In genomic region chr2:36507408-36507812, GRCh38 we compare ENCODE assay signal across 8 cellular contexts.
DNase-seq lines count a peak whose midpoint lies in the region; ATAC-seq, FAIRE-seq and TF ChIP-seq lines count a peak whose summit lies in the region.

No MANE protein-coding gene starts in this region.

- H3K4me1 Mint-ChIP-seq in astrocyte (ENCODE audit: low read depth, unreplicated experiment): peaks cover 4% of the 10 kb centered on the region

- DNase-seq in NT2/D1 (ENCODE audit: low read depth, low spot score) (peak; percentile 86), astrocyte (ENCODE audit: low read depth) (no peak), iPS DF 6.9 (ENCODE audit: low read depth, low spot score) (peak; percentile 76), OCI-M2 (lab: John Stamatoyannopoulos, UW; ENCODE audit: unreplicated experiment) (no peak)
- DNase-seq in stimulated activated CD4-positive, alpha-beta T cell treated with anti-CD3 and anti-CD28 coated beads, Interleukin-1b, Interleukin-23, amount 100 ng/mL, for 24 hours (ENCODE audit: low read depth in 4 of 4, low spot score in 1 of 4): peak in 3 of 4 experiments; percentile 2 to 8 (median 5)

- H3K36me3 ChIP-seq in NT2/D1 (ENCODE audit: insufficient read depth, insufficient read length, low read length) (peaks cover 41% of the 10 kb centered on the region), astrocyte (ENCODE audit: insufficient read depth, low read length) (peaks cover 53% of the 10 kb centered on the region), iPS DF 6.9 (ENCODE audit: control insufficient read depth, insufficient read depth, low read length) (peaks cover 3% of the 10 kb centered on the region; the same call in 1 of the 2 replicates)

- H3K4me3 Mint-ChIP-seq in astrocyte (ENCODE audit: unreplicated experiment): no peak overlapping the region

- no peaks in the 10 kb centered on the region for H3K27me3 ChIP-seq in NT2/D1 (ENCODE audit: insufficient read depth, insufficient read length)
- H3K27me3 ChIP-seq in astrocyte (ENCODE audit: insufficient read depth, low read length): no peaks in the 10 kb centered on the region
- H3K27me3 ChIP-seq in iPS DF 6.9 (ENCODE audit: control insufficient read depth, insufficient read depth, low read length): no peaks in the 10 kb centered on the region

- FAIRE-seq in G401.6 (lab: Jason Lieb, UNC): peak; percentile 93
- FAIRE-seq in astrocyte (lab: Jason Lieb, UNC): peak; percentile 52

- peak; percentile 84 for TF ChIP-seq CTCF in astrocyte (IDR thresholded peaks at IDR 0.05; ENCODE audit: insufficient read depth, low read depth, low read length)

- peaks cover 5% of the 10 kb centered on the region for H4K20me1 ChIP-seq in astrocyte (ENCODE audit: insufficient read depth, low read length)

- H2AFZ ChIP-seq in astrocyte (ENCODE audit: low read depth, low read length): no peak overlapping the region

- H3K4me3 ChIP-seq in NT2/D1 (ENCODE audit: insufficient read length, low read depth) (no peak overlapping the region), astrocyte (ENCODE audit: insufficient read depth, low read depth, low read length) (no peak overlapping the region), iPS DF 6.9 (ENCODE audit: low read length) (no peak overlapping the region)

- H3K27ac ChIP-seq in astrocyte (ENCODE audit: low read depth, low read length): no peak overlapping the region
- H3K27ac ChIP-seq in iPS DF 6.9 (ENCODE audit: low read length): no peak overlapping the region

- H3K9me3 ChIP-seq in NT2/D1 (ENCODE audit: insufficient read depth, low read length) (no peaks in the 10 kb centered on the region), astrocyte (ENCODE audit: insufficient read depth, low read depth, low read length) (no peaks in the 10 kb centered on the region), iPS DF 6.9 (ENCODE audit: control insufficient read depth, insufficient read depth, low read length) (no peaks in the 10 kb centered on the region)

- no peaks in the 10 kb centered on the region for H3K27me3 Mint-ChIP-seq in astrocyte (ENCODE audit: low read depth, unreplicated experiment)

- no peak overlapping the region for H3K27ac Mint-ChIP-seq in astrocyte (ENCODE audit: unreplicated experiment)

- H3K9ac ChIP-seq in NT2/D1 (ENCODE audit: insufficient read length, low read depth) (no peak overlapping the region), astrocyte (ENCODE audit: low read length) (no peak overlapping the region)

- no peaks in the 10 kb centered on the region for H3K9me3 Mint-ChIP-seq in astrocyte (ENCODE audit: unreplicated experiment)

- H3K36me3 Mint-ChIP-seq in astrocyte (ENCODE audit: low read depth, unreplicated experiment): peaks cover 5% of the 10 kb centered on the region

- no peaks in the 10 kb centered on the region for H3K4me1 ChIP-seq in NT2/D1 (ENCODE audit: insufficient read depth, insufficient read length)
- no peaks in the 10 kb centered on the region for H3K4me1 ChIP-seq in astrocyte (ENCODE audit: insufficient read depth, low read length)
- H3K4me1 ChIP-seq in iPS DF 6.9 (ENCODE audit: control insufficient read depth, insufficient read depth, low read length): no peaks in the 10 kb centered on the region

- peak; percentile 72 for ATAC-seq in GM19468 (IDR thresholded peaks at IDR 0.05; ENCODE audit: extremely low read depth, unreplicated experiment)
- peak; percentile 82 for ATAC-seq in HG03460 (IDR thresholded peaks at IDR 0.05; ENCODE audit: unreplicated experiment)

- no peak overlapping the region for H3K4me2 ChIP-seq in astrocyte (ENCODE audit: low read length)

- peaks cover 13% of the 10 kb centered on the region for H3K79me2 ChIP-seq in astrocyte (ENCODE audit: insufficient read depth, low read length)

Comparison
In these comparisons a context has a peak if more than half of its experiments do, and no peak if none do; other contexts are left out.
1. DNase-seq: peak in NT2/D1 (single experiment), iPS DF 6.9 (single experiment) and stimulated activated CD4-positive, alpha-beta T cell treated with anti-CD3 and anti-CD28 coated beads, Interleukin-1b, Interleukin-23, amount 100 ng/mL, for 24 hours (3 of 4); none in astrocyte (single experiment) and OCI-M2 (single experiment).